In the genomic region with DNA sequence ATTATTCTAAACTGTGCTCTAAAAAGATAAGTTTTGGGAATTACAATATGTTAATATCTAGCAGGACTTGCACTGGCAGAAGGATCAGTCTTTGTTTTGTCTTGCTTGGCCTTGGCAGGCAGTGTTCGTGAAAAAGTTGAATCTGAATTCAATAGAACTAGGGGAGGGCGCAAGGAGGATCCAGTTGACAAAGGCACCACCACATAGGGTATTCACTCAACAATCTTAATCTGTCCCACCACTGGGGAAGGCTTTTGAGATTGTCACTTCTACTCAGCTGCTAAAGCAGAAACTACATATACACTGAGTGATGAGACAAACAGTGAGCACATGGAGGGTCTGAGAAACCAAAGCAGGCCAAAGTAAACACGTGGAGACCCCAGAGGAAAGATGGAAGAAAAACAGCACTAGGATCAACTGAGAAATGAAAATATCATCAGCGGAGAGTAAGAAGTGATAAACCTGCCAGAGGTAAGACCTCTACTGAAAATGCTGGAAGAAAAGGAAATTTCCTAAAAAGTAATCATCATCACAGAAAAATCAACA, we compare ENCODE assay signal across 1 cellular context.
A peak's percentile ranks its signal among the peaks of the same experiment; 100 is the strongest.
TF ChIP-seq lines count a peak whose summit lies in the region.

No MANE protein-coding gene starts in this region.

TF ChIP-seq in HepG2, 621 proteins besides CTCF, POLR2A, EP300 and RAD21:
- TF ChIP-seq KDM1A (CRISPR knock-in tag; IDR thresholded peaks at IDR 0.05): no peak
- TF ChIP-seq ZFP36L1 (CRISPR knock-in tag; IDR thresholded peaks at IDR 0.05): 0 out of 2 replicates have a peak, but pooled peaks have one; percentile 39
- TF ChIP-seq ZNF34 (CRISPR knock-in tag; IDR thresholded peaks at IDR 0.05; ENCODE audit: borderline replicate concordance): 0 out of 2 replicates have a peak, but pooled peaks have one; percentile 48
- TF ChIP-seq, protein P1, sequence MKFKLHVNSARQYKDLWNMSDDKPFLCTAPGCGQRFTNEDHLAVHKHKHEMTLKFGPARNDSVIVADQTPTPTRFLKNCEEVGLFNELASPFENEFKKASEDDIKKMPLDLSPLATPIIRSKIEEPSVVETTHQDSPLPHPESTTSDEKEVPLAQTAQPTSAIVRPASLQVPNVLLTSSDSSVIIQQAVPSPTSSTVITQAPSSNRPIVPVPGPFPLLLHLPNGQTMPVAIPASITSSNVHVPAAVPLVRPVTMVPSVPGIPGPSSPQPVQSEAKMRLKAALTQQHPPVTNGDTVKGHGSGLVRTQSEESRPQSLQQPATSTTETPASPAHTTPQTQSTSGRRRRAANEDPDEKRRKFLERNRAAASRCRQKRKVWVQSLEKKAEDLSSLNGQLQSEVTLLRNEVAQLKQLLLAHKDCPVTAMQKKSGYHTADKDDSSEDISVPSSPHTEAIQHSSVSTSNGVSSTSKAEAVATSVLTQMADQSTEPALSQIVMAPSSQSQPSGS (CRISPR knock-in tag; IDR thresholded peaks at IDR 0.05): no peak
- TF ChIP-seq ZBTB7B (CRISPR knock-in tag; IDR thresholded peaks at IDR 0.05): no peak
- no peak for TF ChIP-seq ZNF556 (CRISPR knock-in tag; IDR thresholded peaks at IDR 0.05; ENCODE audit: borderline replicate concordance)
- TF ChIP-seq, protein P2, sequence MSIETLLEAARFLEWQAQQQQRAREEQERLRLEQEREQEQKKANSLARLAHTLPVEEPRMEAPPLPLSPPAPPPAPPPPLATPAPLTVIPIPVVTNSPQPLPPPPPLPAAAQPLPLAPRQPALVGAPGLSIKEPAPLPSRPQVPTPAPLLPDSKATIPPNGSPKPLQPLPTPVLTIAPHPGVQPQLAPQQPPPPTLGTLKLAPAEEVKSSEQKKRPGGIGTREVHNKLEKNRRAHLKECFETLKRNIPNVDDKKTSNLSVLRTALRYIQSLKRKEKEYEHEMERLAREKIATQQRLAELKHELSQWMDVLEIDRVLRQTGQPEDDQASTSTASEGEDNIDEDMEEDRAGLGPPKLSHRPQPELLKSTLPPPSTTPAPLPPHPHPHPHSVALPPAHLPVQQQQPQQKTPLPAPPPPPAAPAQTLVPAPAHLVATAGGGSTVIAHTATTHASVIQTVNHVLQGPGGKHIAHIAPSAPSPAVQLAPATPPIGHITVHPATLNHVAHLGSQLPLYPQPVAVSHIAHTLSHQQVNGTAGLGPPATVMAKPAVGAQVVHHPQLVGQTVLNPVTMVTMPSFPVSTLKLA (IDR thresholded peaks at IDR 0.05): peak; percentile 91
- TF ChIP-seq, protein P3, sequence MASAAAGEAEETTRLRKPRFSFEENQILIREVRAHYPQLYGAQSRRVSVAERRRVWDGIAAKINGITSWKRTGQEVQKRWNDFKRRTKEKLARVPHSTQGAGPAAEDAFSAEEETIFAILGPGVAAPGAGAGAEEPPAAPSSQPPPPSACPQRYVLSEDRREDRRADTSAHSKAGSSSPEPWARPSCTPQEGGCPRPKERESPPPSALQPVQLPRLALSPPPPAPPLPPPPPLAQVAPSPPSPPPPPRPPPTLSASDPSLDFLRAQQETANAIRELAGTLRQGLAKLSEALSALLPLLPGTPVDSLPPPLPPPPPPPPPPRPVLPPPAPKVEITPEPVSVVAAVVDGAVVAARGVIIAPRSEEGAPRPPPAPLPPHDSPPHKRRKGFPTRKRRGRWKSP (CRISPR knock-in tag; IDR thresholded peaks at IDR 0.05): no peak
- TF ChIP-seq, protein P4, sequence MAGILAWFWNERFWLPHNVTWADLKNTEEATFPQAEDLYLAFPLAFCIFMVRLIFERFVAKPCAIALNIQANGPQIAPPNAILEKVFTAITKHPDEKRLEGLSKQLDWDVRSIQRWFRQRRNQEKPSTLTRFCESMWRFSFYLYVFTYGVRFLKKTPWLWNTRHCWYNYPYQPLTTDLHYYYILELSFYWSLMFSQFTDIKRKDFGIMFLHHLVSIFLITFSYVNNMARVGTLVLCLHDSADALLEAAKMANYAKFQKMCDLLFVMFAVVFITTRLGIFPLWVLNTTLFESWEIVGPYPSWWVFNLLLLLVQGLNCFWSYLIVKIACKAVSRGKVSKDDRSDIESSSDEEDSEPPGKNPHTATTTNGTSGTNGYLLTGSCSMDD (CRISPR knock-in tag; IDR thresholded peaks at IDR 0.05): no peak
- no peak for TF ChIP-seq BCL6 (CRISPR knock-in tag; IDR thresholded peaks at IDR 0.05)
- TF ChIP-seq, protein P5, sequence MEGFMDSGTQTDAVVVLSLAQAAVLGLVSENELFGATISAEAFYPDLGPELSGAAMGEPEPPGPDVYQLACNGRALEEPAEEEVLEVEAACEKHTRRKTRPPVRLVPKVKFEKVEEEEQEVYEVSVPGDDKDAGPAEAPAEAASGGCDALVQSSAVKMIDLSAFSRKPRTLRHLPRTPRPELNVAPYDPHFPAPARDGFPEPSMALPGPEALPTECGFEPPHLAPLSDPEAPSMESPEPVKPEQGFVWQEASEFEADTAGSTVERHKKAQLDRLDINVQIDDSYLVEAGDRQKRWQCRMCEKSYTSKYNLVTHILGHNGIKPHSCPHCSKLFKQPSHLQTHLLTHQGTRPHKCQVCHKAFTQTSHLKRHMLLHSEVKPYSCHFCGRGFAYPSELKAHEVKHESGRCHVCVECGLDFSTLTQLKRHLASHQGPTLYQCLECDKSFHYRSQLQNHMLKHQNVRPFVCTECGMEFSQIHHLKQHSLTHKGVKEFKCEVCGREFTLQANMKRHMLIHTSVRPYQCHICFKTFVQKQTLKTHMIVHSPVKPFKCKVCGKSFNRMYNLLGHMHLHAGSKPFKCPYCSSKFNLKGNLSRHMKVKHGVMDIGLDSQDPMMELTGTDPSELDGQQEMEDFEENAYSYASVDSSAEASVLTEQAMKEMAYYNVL (CRISPR knock-in tag; IDR thresholded peaks at IDR 0.05; ENCODE audit: borderline replicate concordance): no peak
- TF ChIP-seq ZFX (CRISPR knock-in tag; IDR thresholded peaks at IDR 0.05; ENCODE audit: low read depth): peak; percentile 54; the same call in 1 of the 2 replicates
- no peak for TF ChIP-seq ZSCAN30 (CRISPR knock-in tag; IDR thresholded peaks at IDR 0.05)
- peak; percentile 47; the same call in 1 of the 2 replicates for TF ChIP-seq ZFY (CRISPR knock-in tag; IDR thresholded peaks at IDR 0.05)
- TF ChIP-seq KLF11 (CRISPR knock-in tag; IDR thresholded peaks at IDR 0.05): no peak
- no peak for TF ChIP-seq FOXA1 (IDR thresholded peaks at IDR 0.05)
- peak; percentile 26; the same call in 1 of the 2 replicates for TF ChIP-seq FOXA1 (CRISPR knock-in tag; IDR thresholded peaks at IDR 0.05)
